In genomic region chr10:107424628-107425027, GRCh38 we compare ENCODE assay signal across 30 cellular contexts.
"Had no signal": no experiment of that assay in that cellular context is flagged by ENCODE, and none has a peak within 500 bp of the region (broad histone marks: within the 10 kb centered on the region; RNA-seq: fewer than 3 reads in every experiment).

No MANE protein-coding gene starts in this region.

- H3K27me3 ChIP-seq: adrenal gland, ascending aorta, cardiac muscle cell had no signal

- H3K4me3 ChIP-seq: adrenal gland, ascending aorta, cardiac muscle cell had no signal

- H3K9me3 ChIP-seq: adrenal gland, ascending aorta had no signal

- H3K4me1 ChIP-seq: adrenal gland, ascending aorta had no signal

- H3K36me3 ChIP-seq: adrenal gland, ascending aorta, cardiac muscle cell had no signal

- ATAC-seq: activated CD8-positive, alpha-beta T cell treated with anti-CD3 and anti-CD28 coated beads for 36 hours; activated naive CD4-positive, alpha-beta T cell treated with anti-CD3 and anti-CD28 coated beads, Interleukin-2, amount 50 U/mL, for 72 hours; activated T-cell treated with anti-CD3 and anti-CD28 coated beads, Interleukin-2, amount 50 U/mL, for 4 hours; activated T-cell treated with anti-CD3 and anti-CD28 coated beads, Interleukin-2, amount 50 U/mL, for 72 hours; activated T-helper 17 cell treated with anti-CD3 and anti-CD28 coated beads, Interleukin-2, amount 50 U/mL, for 72 hours had no signal

- DNase-seq: activated B cell treated with CpG ODN at 0.5 μM for 24 hours; activated CD4-positive, alpha-beta memory T cell treated with anti-CD3 and anti-CD28 coated beads for 36 hours; activated CD4-positive, alpha-beta T cell treated with anti-CD3 and anti-CD28 coated beads for 4 hours; activated CD4-positive, alpha-beta T cell treated with anti-CD3 and anti-CD28 coated beads, Interleukin-2, amount 10 ng/mL, durations not matched to agents 24 days and 14 days; activated CD4-positive, alpha-beta T cell treated with anti-CD3 and anti-CD28 coated beads, Interleukin-2, amount 50 U/mL, for 1 hour; activated CD4-positive, alpha-beta T cell treated with anti-CD3 and anti-CD28 coated beads, Interleukin-2, amount 50 U/mL, for 4 hours; activated CD4-positive, CD25-positive, alpha-beta regulatory T cell treated with anti-CD3 and anti-CD28 coated beads, Interleukin-2, amount 50 U/mL, for 72 hours; activated CD8-positive, alpha-beta memory T cell treated with anti-CD3 and anti-CD28 coated beads, Interleukin-2, amount 50 U/mL, for 4 hours; activated CD8-positive, alpha-beta T cell treated with anti-CD3 and anti-CD28 coated beads for 36 hours; activated effector memory CD4-positive, alpha-beta T cell treated with anti-CD3 and anti-CD28 coated beads, Interleukin-2, amount 50 U/mL, for 16 hours; activated gamma-delta T cell treated with Interleukin-2 at 50 U/mL for 16 hours; activated naive CD4-positive, alpha-beta T cell; activated naive CD4-positive, alpha-beta T cell treated with anti-CD3 and anti-CD28 coated beads for 36 hours; activated naive CD4-positive, alpha-beta T cell treated with anti-CD3 and anti-CD28 coated beads, Interleukin-2, amount 50 U/mL, for 16 hours; activated naive CD8-positive, alpha-beta T cell treated with anti-CD3 and anti-CD28 coated beads for 36 hours; activated T-cell treated with anti-CD3 and anti-CD28 coated beads for 4 hours; activated T-cell treated with anti-CD3 and anti-CD28 coated beads, Interleukin-2, amount 50 U/mL, for 1 hour; activated T-cell treated with anti-CD3 and anti-CD28 coated beads, Interleukin-2, amount 50 U/mL, for 4 hours; activated T-cell treated with anti-CD3 and anti-CD28 coated beads, Interleukin-2, amount 50 U/mL, for 72 hours; adrenal gland; amniotic stem cell; caudate nucleus; T-helper 1 cell; T-helper 2 cell; T-helper 9 cell had no signal

- H3K27ac ChIP-seq: adrenal gland, ascending aorta, cardiac muscle cell, VCaP had no signal
